In the genomic region with DNA sequence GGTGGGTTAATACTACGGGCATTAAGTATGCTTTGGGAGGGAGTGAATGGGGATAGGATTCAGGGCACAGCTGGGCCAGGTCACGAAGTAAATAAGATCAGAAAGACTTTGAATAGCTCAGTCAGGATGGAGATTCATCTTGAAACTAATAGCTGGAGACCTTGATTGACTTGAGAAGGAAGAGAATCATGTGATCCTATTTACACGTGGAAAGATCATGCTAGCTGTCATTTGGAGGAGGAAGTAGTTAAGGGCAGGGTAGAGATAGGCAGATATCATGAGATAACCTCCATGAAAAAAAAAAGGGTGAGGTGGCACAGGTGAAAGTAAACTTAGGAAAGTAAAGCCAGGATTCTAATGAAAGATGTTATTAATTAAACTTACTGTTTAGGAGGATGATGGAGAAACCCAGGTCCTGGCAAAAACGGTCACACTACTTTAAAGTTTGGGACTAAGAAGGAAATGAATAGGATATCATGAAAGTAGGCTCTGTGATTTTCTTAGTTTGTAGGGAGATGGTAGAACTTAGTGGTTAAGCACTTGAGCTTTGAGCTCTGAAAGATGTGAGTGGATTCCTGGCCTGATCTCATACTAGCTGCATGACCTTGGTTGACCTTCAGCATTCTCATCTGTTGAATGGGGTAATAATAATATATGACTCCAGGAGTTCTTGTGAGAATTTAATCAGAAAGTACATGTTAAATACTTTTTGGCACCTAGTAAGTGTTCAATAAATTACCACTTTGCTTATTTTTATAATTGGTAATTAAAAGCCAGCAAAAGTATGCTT, we compare ENCODE assay signal across 19 cellular contexts.
DNase-seq lines count a peak whose midpoint lies in the region; ATAC-seq and TF ChIP-seq lines count a peak whose summit lies in the region.
"Had no signal": no experiment of that assay in that cellular context is flagged by ENCODE, and none has a peak within 500 bp of the region (broad histone marks: within the 10 kb centered on the region; RNA-seq: fewer than 3 reads in every experiment).

No MANE protein-coding gene starts in this region.

- no peaks in the 10 kb centered on the region for H3K27me3 ChIP-seq in right atrium auricular region
- H3K27me3 ChIP-seq in Peyer's patch: no peaks in the 10 kb centered on the region

- TF ChIP-seq CTCF in right atrium auricular region (IDR thresholded peaks at IDR 0.05) (no peak), Peyer's patch (IDR thresholded peaks at IDR 0.05) (no peak)

- intact Hi-C loops in left colon (cut with DNase I, micrococcal nuclease): no loop called here

- TF ChIP-seq POLR2A in Peyer's patch (IDR thresholded peaks at IDR 0.05): no peak

- no peaks in the 10 kb centered on the region for H3K4me1 ChIP-seq in right atrium auricular region
- no peaks in the 10 kb centered on the region for H3K4me1 ChIP-seq in Peyer's patch

- H3K9me3 ChIP-seq in right atrium auricular region: no peaks in the 10 kb centered on the region
- no peaks in the 10 kb centered on the region for H3K9me3 ChIP-seq in Peyer's patch

- H3K4me3 ChIP-seq in right atrium auricular region: no peak overlapping the region
- H3K4me3 ChIP-seq in Peyer's patch: no peak overlapping the region

- peak; percentile 89 for ATAC-seq in left colon
- no peak for ATAC-seq in activated CD4-positive, CD25-positive, alpha-beta regulatory T cell treated with anti-CD3 and anti-CD28 coated beads, Interleukin-2, amount 50 U/mL, for 24 hours
- ATAC-seq: HepG2, Right ventricle myocardium inferior had no signal

- DNase-seq in NCI-H748 (lab: John Stamatoyannopoulos, UW; ENCODE audit: unreplicated experiment): peak; percentile 50
- no peak for DNase-seq in NCI-H748 treated with DMSO at 0.1 percent for 48 hours (lab: John Stamatoyannopoulos, UW)
- DNase-seq in NCI-H82 (lab: John Stamatoyannopoulos, UW): peak; percentile 69
- DNase-seq in left colon: no peak
- no peak for DNase-seq in COLO668 (lab: John Stamatoyannopoulos, UW; ENCODE audit: unreplicated experiment)
- DNase-seq in right atrium auricular region (ENCODE audit: low spot score): no peak
- no peak for DNase-seq in Peyer's patch
- DNase-seq: AML-193, DMS 273 treated with DMSO at 0.1 percent for 48 hours, GF-D8, GOT3, MV-4-11, NCI-H2171 had no signal

- no peaks in the 10 kb centered on the region for H3K36me3 ChIP-seq in right atrium auricular region
- H3K36me3 ChIP-seq in Peyer's patch: no peaks in the 10 kb centered on the region

- H3K27ac ChIP-seq in right atrium auricular region (no peak overlapping the region), Peyer's patch (no peak overlapping the region)
- H3K27ac ChIP-seq: 22Rv1, C4-2B, KMS-11 had no signal

Comparison
In these comparisons a context has a peak if more than half of its experiments do, and no peak if none do; other contexts are left out.
1. DNase-seq: peak in NCI-H748 (single experiment) and NCI-H82 (single experiment); none in NCI-H748 treated with DMSO at 0.1 percent for 48 hours (single experiment), left colon (0 of 2), COLO668 (single experiment), right atrium auricular region (single experiment) and Peyer's patch (0 of 3).